17 cellular contexts compared by ENCODE assay signal in the genomic region with DNA sequence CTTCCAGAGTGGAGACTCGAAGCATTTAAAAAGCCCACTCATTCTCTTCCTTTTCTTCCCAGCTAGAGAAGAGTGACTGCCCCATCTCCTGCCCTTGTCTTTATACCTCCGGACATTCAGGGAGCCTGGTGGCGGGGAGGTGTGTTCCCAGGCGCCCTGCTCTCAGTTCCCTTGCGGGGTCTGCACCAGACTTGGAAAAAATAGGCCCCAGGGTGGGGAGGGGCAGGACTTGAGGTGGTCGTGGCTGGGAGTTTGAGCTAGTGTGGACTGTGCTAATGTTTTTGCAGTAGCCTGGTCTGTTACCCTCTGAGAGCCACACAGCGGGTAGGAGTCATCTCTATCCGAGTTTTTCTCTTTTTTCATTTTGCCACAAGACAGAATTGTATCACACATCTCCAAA.
DNase-seq lines count a peak whose midpoint lies in the region; ATAC-seq and TF ChIP-seq lines count a peak whose summit lies in the region.
"Had no signal": no experiment of that assay in that cellular context is flagged by ENCODE, and none has a peak within 500 bp of the region (broad histone marks: within the 10 kb centered on the region; RNA-seq: fewer than 3 reads in every experiment).

No MANE protein-coding gene starts in this region.

- DNase-seq in chondrocyte (ENCODE audit: low spot score) (peak; percentile 55), memory B cell (ENCODE audit: low spot score in 2 of 2) (no peak), spleen (peak; percentile 22), posterior vena cava (ENCODE audit: low spot score) (no peak), Kasumi-1 (lab: John Stamatoyannopoulos, UW) (no peak), HEK293T (ENCODE audit: extremely low spot score) (no peak)
- DNase-seq: 8988T; AML-193; CD4-positive, CD25-positive, alpha-beta regulatory T cell; DMS53; GOT3; HFFc6; IMR-90 had no signal

- intact Hi-C loops in spleen (cut with DNase I; ENCODE audit: low total_unique reads), result no loop called here
- intact Hi-C loops in posterior vena cava (cut with DNase I), result no loop called here

- H3K9me3 ChIP-seq in spleen, result no peaks in the 10 kb centered on the region
- H3K9me3 ChIP-seq: BLaER1, HAP-1 had no signal

- CTCF ChIA-PET in HEK293T (lab: Yijun Ruan, JAX), result no interaction called here

- H3K4me3 Mint-ChIP-seq in IgD-negative memory B cell (peak overlapping the region in 1 of 4 donors; percentile 28), chondrocyte (ENCODE audit: unreplicated experiment) (no peak overlapping the region), memory B cell (no peak overlapping the region)
- H3K4me3 Mint-ChIP-seq: CD4-positive, CD25-positive, alpha-beta regulatory T cell; HFFc6 had no signal

- no peaks in the 10 kb centered on the region for H3K27me3 Mint-ChIP-seq in IgD-negative memory B cell
- H3K27me3 Mint-ChIP-seq in chondrocyte (ENCODE audit: low read depth), result no peaks in the 10 kb centered on the region
- no peaks in the 10 kb centered on the region for H3K27me3 Mint-ChIP-seq in memory B cell
- H3K27me3 Mint-ChIP-seq: CD4-positive, CD25-positive, alpha-beta regulatory T cell had no signal

- H3K36me3 Mint-ChIP-seq in IgD-negative memory B cell, result peaks cover 4% of the 10 kb centered on the region
- peaks cover 3% of the 10 kb centered on the region for H3K36me3 Mint-ChIP-seq in chondrocyte (ENCODE audit: low read depth)
- H3K36me3 Mint-ChIP-seq in memory B cell, result peaks cover 8% of the 10 kb centered on the region

- H3K27ac ChIP-seq in spleen, result no peak overlapping the region
- H3K27ac ChIP-seq: BLaER1 had no signal

- H3K4me1 Mint-ChIP-seq in IgD-negative memory B cell (peaks cover 4 to 11% (median 10%) of the 10 kb centered on the region in 3 donors), chondrocyte (ENCODE audit: low read depth) (no peaks in the 10 kb centered on the region), memory B cell (peaks cover 9% of the 10 kb centered on the region)

- no peak for TF ChIP-seq POLR2A in spleen (IDR thresholded peaks at IDR 0.05)

- no peaks in the 10 kb centered on the region for H3K4me1 ChIP-seq in spleen
- H3K4me1 ChIP-seq: BLaER1 had no signal

- WGBS in spleen, 5 donors, result 93 to 96% (median 93%) methylated on average over 8 of the region's 8 CpGs

- H3K9me3 Mint-ChIP-seq in IgD-negative memory B cell (no peaks in the 10 kb centered on the region), chondrocyte (ENCODE audit: low read depth) (peaks cover 3% of the 10 kb centered on the region), memory B cell (no peaks in the 10 kb centered on the region)
- H3K9me3 Mint-ChIP-seq: CD4-positive, CD25-positive, alpha-beta regulatory T cell; HFFc6 had no signal

- peaks cover 0 to 45% (median 8%) of the 10 kb centered on the region in 6 donors for H3K36me3 ChIP-seq in spleen
- H3K36me3 ChIP-seq: HAP-1 had no signal

- ATAC-seq in memory B cell (ENCODE audit: low read depth) (no peak), HG03108 (IDR thresholded peaks at IDR 0.05; ENCODE audit: unreplicated experiment) (no peak)

- no peak overlapping the region for H3K4me3 ChIP-seq in spleen
- H3K4me3 ChIP-seq: BLaER1, HAP-1 had no signal

- no peaks in the 10 kb centered on the region for H3K27me3 ChIP-seq in spleen (replicated peaks in 1 of 7)
- H3K27me3 ChIP-seq: BLaER1 had no signal

- POLR2A ChIA-PET in HEK293T (lab: Yijun Ruan, JAX), result no interaction called here

- TF ChIP-seq CTCF in chondrocyte (IDR thresholded peaks at IDR 0.05) (no peak), spleen (IDR thresholded peaks at IDR 0.05 in 8 of 11, conservative IDR thresholded peaks at IDR 0.05 in 3 of 11) (no peak)

- H3K27ac Mint-ChIP-seq in IgD-negative memory B cell, result peak overlapping the region in 2 of 3 donors; percentile 16 to 62
- no peak overlapping the region for H3K27ac Mint-ChIP-seq in chondrocyte (ENCODE audit: unreplicated experiment)
- H3K27ac Mint-ChIP-seq in memory B cell, result peak overlapping the region; percentile 38
- H3K27ac Mint-ChIP-seq: HFFc6 had no signal

TF ChIP-seq in HEK293T, 16 proteins besides CTCF, POLR2A, EP300 and RAD21:
- TF ChIP-seq SUZ12 (IDR thresholded peaks at IDR 0.05) (no peak), LEF1 (IDR thresholded peaks at IDR 0.05; ENCODE audit: borderline replicate concordance) (no peak), L3MBTL2 (conservative IDR thresholded peaks at IDR 0.05) (no peak), HDGF (IDR thresholded peaks at IDR 0.05; ENCODE audit: borderline replicate concordance) (no peak), TARDBP (IDR thresholded peaks at IDR 0.05) (no peak), FOXM1 (IDR thresholded peaks at IDR 0.05; ENCODE audit: borderline replicate concordance) (no peak), FOXK2 (IDR thresholded peaks at IDR 0.05) (no peak), NFRKB (IDR thresholded peaks at IDR 0.05) (no peak), SP1 (IDR thresholded peaks at IDR 0.05) (no peak), BHLHE40 (IDR thresholded peaks at IDR 0.05; ENCODE audit: borderline replicate concordance) (no peak), ELF4 (IDR thresholded peaks at IDR 0.05) (no peak), ZNF384 (IDR thresholded peaks at IDR 0.05) (no peak), FOXA1 (IDR thresholded peaks at IDR 0.05) (no peak), CTBP1 (IDR thresholded peaks at IDR 0.05; ENCODE audit: borderline replicate concordance) (no peak)
- TF ChIP-seq, protein P1, sequence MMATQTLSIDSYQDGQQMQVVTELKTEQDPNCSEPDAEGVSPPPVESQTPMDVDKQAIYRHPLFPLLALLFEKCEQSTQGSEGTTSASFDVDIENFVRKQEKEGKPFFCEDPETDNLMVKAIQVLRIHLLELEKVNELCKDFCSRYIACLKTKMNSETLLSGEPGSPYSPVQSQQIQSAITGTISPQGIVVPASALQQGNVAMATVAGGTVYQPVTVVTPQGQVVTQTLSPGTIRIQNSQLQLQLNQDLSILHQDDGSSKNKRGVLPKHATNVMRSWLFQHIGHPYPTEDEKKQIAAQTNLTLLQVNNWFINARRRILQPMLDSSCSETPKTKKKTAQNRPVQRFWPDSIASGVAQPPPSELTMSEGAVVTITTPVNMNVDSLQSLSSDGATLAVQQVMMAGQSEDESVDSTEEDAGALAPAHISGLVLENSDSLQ (IDR thresholded peaks at IDR 0.05), result no peak

Comparison
In these comparisons a context has a peak if more than half of its experiments do, and no peak if none do; other contexts are left out.
1. DNase-seq: peak in chondrocyte (single experiment) and spleen (single experiment); none in memory B cell (0 of 2), posterior vena cava (single experiment), Kasumi-1 (0 of 2) and HEK293T (single experiment).